ENCODE assay signal across 15 cellular contexts in the genomic region with DNA sequence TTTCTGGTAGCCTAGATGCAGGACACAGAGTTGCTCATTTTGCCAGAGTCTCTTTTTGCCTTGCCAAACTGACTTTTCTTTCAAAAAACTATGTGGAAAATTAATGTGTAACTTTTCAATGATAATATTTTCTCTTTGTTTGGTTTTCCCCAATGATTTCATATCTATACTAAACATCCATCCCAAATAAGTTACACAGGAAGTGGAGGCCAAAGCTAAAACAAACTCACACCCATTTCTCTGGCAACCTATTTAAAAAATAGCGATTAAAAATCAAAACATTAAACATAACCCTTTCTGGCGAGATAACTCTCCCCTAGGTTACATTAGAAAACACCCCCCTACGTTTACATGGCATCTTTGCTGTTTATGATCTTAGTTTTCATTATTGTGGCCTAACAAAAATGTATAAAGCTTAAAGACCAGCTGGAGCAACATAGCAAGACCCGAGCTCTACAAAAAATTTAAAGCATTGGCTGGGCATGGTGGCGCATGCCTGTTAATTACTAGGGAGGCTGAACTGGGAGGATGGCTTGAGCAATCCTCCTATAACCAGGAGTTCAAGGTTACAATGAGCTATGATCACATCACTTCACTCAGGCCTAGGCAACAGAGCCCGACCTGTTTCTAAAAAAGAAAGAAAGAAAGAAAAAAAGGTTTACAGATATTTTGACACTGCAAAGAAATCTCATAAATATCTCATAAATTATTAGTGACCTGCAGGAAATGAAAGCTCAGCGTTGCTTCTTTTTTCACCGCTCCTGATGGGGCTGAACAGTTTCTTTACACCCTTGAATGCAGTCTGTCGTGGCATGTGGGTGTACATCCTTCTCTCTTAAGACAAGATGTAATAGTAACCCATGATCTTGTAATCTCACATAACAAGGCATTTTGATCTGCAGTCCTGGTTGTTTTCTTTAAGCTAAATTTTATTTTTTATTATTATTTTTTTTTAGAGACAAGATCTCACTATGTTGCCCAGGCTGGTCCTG. TPM values are rescaled to one million over a fixed set of nuclear protein-coding genes. Genes with fewer than 3 reads are reported as not detected.
A peak's percentile ranks its signal among the peaks of the same experiment; 100 is the strongest.
DNase-seq lines count a peak whose midpoint lies in the region; ATAC-seq and TF ChIP-seq lines count a peak whose summit lies in the region.
"Had no signal": no experiment of that assay in that cellular context is flagged by ENCODE, and none has a peak within 500 bp of the region (broad histone marks: within the 10 kb centered on the region; RNA-seq: fewer than 3 reads in every experiment).

No MANE protein-coding gene starts in this region.

- WGBS in H9 (ENCODE audit: extremely low coverage, insufficient read length, low lambda C conversion rate), result no CpG with 5 or more reads among the region's 9 CpGs

- H3K14ac ChIP-seq in H9 (ENCODE audit: insufficient read depth, low read length), result no peak overlapping the region

- TF ChIP-seq POLR2A in uterus (IDR thresholded peaks at IDR 0.05), result no peak

- H2BK15ac ChIP-seq in H9 (ENCODE audit: low read depth, low read length), result no peak overlapping the region

- H3K27me3 Mint-ChIP-seq in H9 (ENCODE audit: low read depth), result no peaks in the 10 kb centered on the region
- no peaks in the 10 kb centered on the region for H3K27me3 Mint-ChIP-seq in central memory CD8-positive, alpha-beta T cell

- no peaks in the 10 kb centered on the region for H3K79me1 ChIP-seq in H9 (ENCODE audit: insufficient read depth, low read depth, low read length, poor library complexity, severe bottlenecking)

- H3K9me3 ChIP-seq in H9 (ENCODE audit: control insufficient read depth, low read depth, low read length), result no peaks in the 10 kb centered on the region
- H3K9me3 ChIP-seq in uterus, result no peaks in the 10 kb centered on the region
- H3K9me3 ChIP-seq: adrenal gland had no signal

- no peak overlapping the region for H4K8ac ChIP-seq in H9 (replicated peaks; ENCODE audit: insufficient read length, low read depth, low read length)

- no peak for ATAC-seq in activated naive CD4-positive, alpha-beta T cell treated with anti-CD3 and anti-CD28 coated beads, Interleukin-2, amount 50 U/mL, for 72 hours
- ATAC-seq in central memory CD8-positive, alpha-beta T cell (replicated peaks; ENCODE audit: extremely low read depth, poor library complexity, severe bottlenecking), result no peak
- no peak for ATAC-seq in GM19035 (IDR thresholded peaks at IDR 0.05; ENCODE audit: unreplicated experiment)
- ATAC-seq: left lobe of liver, Right ventricle myocardium inferior, sciatic nerve had no signal

- DNase-seq in activated naive CD4-positive, alpha-beta T cell treated with anti-CD3 and anti-CD28 coated beads, Interleukin-2, amount 50 U/mL, for 72 hours (ENCODE audit: low spot score in 2 of 2), result no peak
- DNase-seq in activated naive CD4-positive, alpha-beta T cell treated with Interleukin-2 at 50 U/mL for 16 hours, result no peak
- DNase-seq in H9, result no peak
- DNase-seq in central memory CD8-positive, alpha-beta T cell (ENCODE audit: low spot score in 2 of 2), result no peak
- DNase-seq in NCI-H69 (lab: John Stamatoyannopoulos, UW), result no peak
- DNase-seq in uterus, result no peak
- DNase-seq: adrenal gland, dermis blood vessel endothelial cell, NCI-H1436, NCI-H2171, SW 1271 had no signal

- H2BK5ac ChIP-seq in H9 (ENCODE audit: insufficient read length, low read length), result no peak overlapping the region

- no peaks in the 10 kb centered on the region for H3K27me3 ChIP-seq in H9 (ENCODE audit: insufficient read depth, low read length)
- H3K27me3 ChIP-seq in uterus, result no peaks in the 10 kb centered on the region
- H3K27me3 ChIP-seq: adrenal gland had no signal

- peaks cover 7 to 20% of the 10 kb centered on the region in 2 donors for H3K36me3 Mint-ChIP-seq in activated naive CD4-positive, alpha-beta T cell treated with anti-CD3 and anti-CD28 coated beads, Interleukin-2, amount 50 U/mL, for 72 hours
- no peaks in the 10 kb centered on the region for H3K36me3 Mint-ChIP-seq in H9 (ENCODE audit: insufficient read depth in 1 of 3, low read depth in 3 of 3)
- peaks cover 3% of the 10 kb centered on the region for H3K36me3 Mint-ChIP-seq in central memory CD8-positive, alpha-beta T cell (ENCODE audit: insufficient read depth)

- H3K4me1 Mint-ChIP-seq in H9, result peaks cover 11 to 15% of the 10 kb centered on the region in 2 experiments
- H3K4me1 Mint-ChIP-seq in central memory CD8-positive, alpha-beta T cell, result peaks cover 66% of the 10 kb centered on the region

- H4K91ac ChIP-seq in H9 (ENCODE audit: insufficient read length, low read depth, low read length), result no peak overlapping the region

- H3K56ac ChIP-seq in H9 (ENCODE audit: insufficient read length, low read depth, low read length), result no peak overlapping the region

- H3K23ac ChIP-seq in H9 (ENCODE audit: insufficient read length, low read depth, low read length), result no peak overlapping the region

- no peaks in the 10 kb centered on the region for H4K20me1 ChIP-seq in H9 (ENCODE audit: control insufficient read depth, insufficient read depth, insufficient read length)

- no peak overlapping the region for H3K18ac ChIP-seq in H9 (ENCODE audit: insufficient read length, low read depth, low read length)

- no peak overlapping the region for H3T11ph ChIP-seq in H9 (ENCODE audit: low read length)

- no peaks in the 10 kb centered on the region for H3K23me2 ChIP-seq in H9 (ENCODE audit: insufficient read length, low read depth, low read length, poor library complexity, severe bottlenecking)

- H4K5ac ChIP-seq in H9 (ENCODE audit: insufficient read length, low read depth, low read length), result no peak overlapping the region

- peaks cover 0 to 2% of the 10 kb centered on the region in 2 donors for H3K9me3 Mint-ChIP-seq in activated naive CD4-positive, alpha-beta T cell treated with anti-CD3 and anti-CD28 coated beads, Interleukin-2, amount 50 U/mL, for 72 hours
- no peaks in the 10 kb centered on the region for H3K9me3 Mint-ChIP-seq in H9
- H3K9me3 Mint-ChIP-seq in central memory CD8-positive, alpha-beta T cell, result no peaks in the 10 kb centered on the region

- no peak for TF ChIP-seq CTCF in H9 (conservative IDR thresholded peaks at IDR 0.05)
- no peak for TF ChIP-seq CTCF in uterus (IDR thresholded peaks at IDR 0.05)

- no peak overlapping the region for H3K4me3 Mint-ChIP-seq in H9
- H3K4me3 Mint-ChIP-seq in central memory CD8-positive, alpha-beta T cell, result no peak overlapping the region

- H3K4ac ChIP-seq in H9 (ENCODE audit: low read depth, low read length), result no peak overlapping the region

- H2AK5ac ChIP-seq in H9 (ENCODE audit: insufficient read length, low read length), result no peak overlapping the region

- no peaks in the 10 kb centered on the region for H3K79me2 ChIP-seq in H9 (ENCODE audit: insufficient read depth, low read length)

- no peak overlapping the region for H2BK20ac ChIP-seq in H9 (ENCODE audit: low read depth, low read length, poor library complexity, severe bottlenecking)

- no peak overlapping the region for H3K4me3 ChIP-seq in uterus
- H3K4me3 ChIP-seq: adrenal gland had no signal

- H3K27ac ChIP-seq in H9 (ENCODE audit: insufficient read length, low read depth, low read length), result no peak overlapping the region
- no peak overlapping the region for H3K27ac ChIP-seq in uterus
- H3K27ac ChIP-seq: adrenal gland had no signal

- no peak overlapping the region for H3K4me2 ChIP-seq in H9 (ENCODE audit: insufficient read depth, insufficient read length, low read length)

- H2BK120ac ChIP-seq in H9 (ENCODE audit: low read depth, low read length, poor library complexity, severe bottlenecking), result no peak overlapping the region

- intact Hi-C loops in uterus (cut with DNase I; ENCODE audit: low total_unique reads), result no loop called here

- peaks cover 4% of the 10 kb centered on the region; the same call in 1 of the 2 replicates for H3K4me1 ChIP-seq in H9 (ENCODE audit: insufficient read depth, low read length)
- no peaks in the 10 kb centered on the region for H3K4me1 ChIP-seq in uterus
- H3K4me1 ChIP-seq: adrenal gland had no signal

- no peak overlapping the region for H3K9ac ChIP-seq in H9 (ENCODE audit: extremely low read depth, insufficient read length, low read length)

- H2BK12ac ChIP-seq in H9 (ENCODE audit: insufficient read length, low read depth, low read length), result peak overlapping the region; percentile 20

- peak overlapping the region; percentile 63 to 70 for H3K27ac Mint-ChIP-seq in activated naive CD4-positive, alpha-beta T cell treated with anti-CD3 and anti-CD28 coated beads, Interleukin-2, amount 50 U/mL, for 72 hours
- H3K27ac Mint-ChIP-seq in H9, result no peak overlapping the region
- H3K27ac Mint-ChIP-seq in central memory CD8-positive, alpha-beta T cell (ENCODE audit: low read depth), result peak overlapping the region; percentile 14

- H2AFZ ChIP-seq in H9 (ENCODE audit: low read length), result no peak overlapping the region

- no peaks in the 10 kb centered on the region for H3K36me3 ChIP-seq in uterus
- H3K36me3 ChIP-seq: adrenal gland had no signal

RNA-seq across cellular contexts. Expression of a gene that starts 32.8 kb away (rescaled TPM):
- total RNA-seq in activated naive CD4-positive, alpha-beta T cell treated with anti-CD3 and anti-CD28 coated beads, Interleukin-2, amount 50 U/mL, for 72 hours, result 10 to 100 TPM; 38.5 to 41.3 TPM
- total RNA-seq in H9 (2021), result 3.8 TPM in 2 replicates
- 100 to 1,000 TPM in 1 of 4 donors, 10 to 100 TPM in 3; 32.7 to 968 (median 64.4) TPM for total RNA-seq in uterus

Comparison
In these comparisons a context has a peak if more than half of its experiments do, and no peak if none do; other contexts are left out.
1. H3K27ac Mint-ChIP-seq: peak in activated naive CD4-positive, alpha-beta T cell treated with anti-CD3 and anti-CD28 coated beads, Interleukin-2, amount 50 U/mL, for 72 hours (2 of 2) and central memory CD8-positive, alpha-beta T cell (single experiment); none in H9 (0 of 3).